10 cellular contexts compared by ENCODE assay signal in the genomic region with DNA sequence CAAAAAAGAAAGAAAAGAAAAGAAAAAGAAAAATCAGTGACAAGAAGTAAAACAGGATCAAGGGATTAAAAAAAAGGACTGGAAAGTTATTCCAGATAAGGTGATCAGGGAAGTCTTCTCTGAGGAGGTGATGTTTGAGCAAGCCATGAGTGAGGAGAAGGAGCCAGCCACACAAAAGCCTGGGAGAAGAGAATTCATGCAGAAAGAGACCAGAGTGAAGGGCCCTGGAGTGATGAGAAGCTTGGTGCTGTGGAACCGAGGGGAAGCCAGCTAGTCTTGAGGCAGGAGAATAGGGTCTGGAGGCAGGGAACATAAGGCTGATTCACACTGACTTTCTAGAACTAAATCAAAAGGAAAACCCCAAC. TPM values are rescaled to one million over a fixed set of nuclear protein-coding genes. Genes with fewer than 3 reads are reported as not detected.
DNase-seq lines count a peak whose midpoint lies in the region; ATAC-seq, FAIRE-seq and TF ChIP-seq lines count a peak whose summit lies in the region.
"Had no signal": no experiment of that assay in that cellular context is flagged by ENCODE, and none has a peak within 500 bp of the region (broad histone marks: within the 10 kb centered on the region; RNA-seq: fewer than 3 reads in every experiment).

No MANE protein-coding gene starts in this region.

- ATAC-seq in omental fat pad (ENCODE audit: low FRiP score): peak; percentile 7
- no peak for ATAC-seq in HG03520 (IDR thresholded peaks at IDR 0.05; ENCODE audit: unreplicated experiment)

- no peak for TF ChIP-seq CTCF in AG10803 (conservative IDR thresholded peaks at IDR 0.05; ENCODE audit: low read length)
- TF ChIP-seq CTCF in MM.1S (IDR thresholded peaks at IDR 0.05; ENCODE audit: low read length): no peak
- no peak for TF ChIP-seq CTCF in coronary artery (IDR thresholded peaks at IDR 0.05)
- TF ChIP-seq CTCF in omental fat pad (IDR thresholded peaks at IDR 0.05): no peak

- no peaks in the 10 kb centered on the region for H3K9me3 ChIP-seq in MM.1S (replicated peaks; ENCODE audit: insufficient read depth, low read length)

- peak overlapping the region; percentile 39; the same call in 1 of the 2 replicates for H3K9ac ChIP-seq in MM.1S (ENCODE audit: low read length)

- H3K36me3 ChIP-seq in MM.1S (replicated peaks; ENCODE audit: insufficient read depth, low read length): no peaks in the 10 kb centered on the region

- no peaks in the 10 kb centered on the region for H4K20me1 ChIP-seq in MM.1S (ENCODE audit: insufficient read depth, low read length)

- DNase-seq in AG10803 (ENCODE audit: low read depth): no peak
- DNase-seq in MM.1S: no peak
- DNase-seq in coronary artery (ENCODE audit: low spot score): no peak
- DNase-seq in omental fat pad (ENCODE audit: low spot score): no peak
- DNase-seq in NK-92 treated with Interleukin-12 subunit alpha and Interleukin-12 subunit beta, amount 100 ng/mL, for 24 hours (lab: John Stamatoyannopoulos, UW): no peak
- DNase-seq in GM12891 (ENCODE audit: insufficient read length, low spot score): no peak
- DNase-seq in SIG-M5 (lab: John Stamatoyannopoulos, UW): no peak
- DNase-seq: activated CD4-positive, CD25-positive, alpha-beta regulatory T cell treated with anti-CD3 and anti-CD28 coated beads, Interleukin-2, amount 50 U/mL, for 72 hours; stimulated activated CD4-positive, alpha-beta T cell treated with anti-CD3 and anti-CD28 coated beads, Interleukin-4, amount 100 ng/mL, for 24 hours had no signal

- H2AFZ ChIP-seq in MM.1S (ENCODE audit: low read length): peak overlapping the region; percentile 92

- H3K27me3 ChIP-seq in MM.1S (replicated peaks; ENCODE audit: insufficient read depth, low read length): no peaks in the 10 kb centered on the region; the same call in 1 of the 2 replicates

- no peaks in the 10 kb centered on the region for H3K9me2 ChIP-seq in MM.1S (replicated peaks; ENCODE audit: insufficient read depth, low read length)

- peak overlapping the region; percentile 39 for H3K4me3 ChIP-seq in AG10803 (ENCODE audit: low read length)
- peak overlapping the region; percentile 55 for H3K4me3 ChIP-seq in MM.1S (ENCODE audit: low read length)
- H3K4me3 ChIP-seq in coronary artery: peak overlapping the region; percentile 59

- no peaks in the 10 kb centered on the region for H3K4me1 ChIP-seq in MM.1S (ENCODE audit: low read length)

- H3K27ac ChIP-seq in MM.1S (ENCODE audit: low read length) (peak overlapping the region; percentile 23; the same call in 1 of the 2 replicates), coronary artery (peak overlapping the region in 1 of 2 donors; percentile 79)

- peaks cover 10% of the 10 kb centered on the region; the same call in 1 of the 2 replicates for H3F3A ChIP-seq in MM.1S (ENCODE audit: insufficient read depth, low read length)

- peak overlapping the region; percentile 90 for H3K4me2 ChIP-seq in MM.1S (ENCODE audit: low read depth, low read length)

- peaks cover 10% of the 10 kb centered on the region for H3K79me2 ChIP-seq in MM.1S (ENCODE audit: low read length)

- no peak for FAIRE-seq in GM12891 (lab: Jason Lieb, UNC)

- TF ChIP-seq POLR2A in GM12891 (IDR thresholded peaks at IDR 0.05; ENCODE audit: low read depth, low read length): no peak

TF ChIP-seq in GM12891, 5 proteins besides CTCF, POLR2A, EP300 and RAD21:
- no peak for TF ChIP-seq PAX5 (IDR thresholded peaks at IDR 0.05; ENCODE audit: insufficient read depth, low read length, severe bottlenecking)
- TF ChIP-seq POLR2AphosphoS5 (IDR thresholded peaks at IDR 0.05; ENCODE audit: low read depth, low read length): no peak
- TF ChIP-seq SPI1 (IDR thresholded peaks at IDR 0.05; ENCODE audit: low read depth, low read length): no peak
- TF ChIP-seq TAF1 (IDR thresholded peaks at IDR 0.05; ENCODE audit: low read depth, low read length): no peak
- no peak for TF ChIP-seq POU2F2 (IDR thresholded peaks at IDR 0.05; ENCODE audit: low read depth, low read length)

RNA-seq across cellular contexts. Expression of a gene that starts 4.0 kb away (rescaled TPM):
- total RNA-seq in omental fat pad: 10 to 100 TPM; 16.9 to 46.6 (median 22.6) TPM
- polyA plus RNA-seq in GM12891 (2012; ENCODE audit: low read depth, missing spikeins): 23.6 TPM

RNA-seq across cellular contexts. Expression of a gene that starts 25.2 kb away (rescaled TPM):
- total RNA-seq in omental fat pad: not detected
- polyA plus RNA-seq in GM12891 (2012; ENCODE audit: low read depth, missing spikeins): not detected
